23 cellular contexts compared by ENCODE assay signal in the genomic region with DNA sequence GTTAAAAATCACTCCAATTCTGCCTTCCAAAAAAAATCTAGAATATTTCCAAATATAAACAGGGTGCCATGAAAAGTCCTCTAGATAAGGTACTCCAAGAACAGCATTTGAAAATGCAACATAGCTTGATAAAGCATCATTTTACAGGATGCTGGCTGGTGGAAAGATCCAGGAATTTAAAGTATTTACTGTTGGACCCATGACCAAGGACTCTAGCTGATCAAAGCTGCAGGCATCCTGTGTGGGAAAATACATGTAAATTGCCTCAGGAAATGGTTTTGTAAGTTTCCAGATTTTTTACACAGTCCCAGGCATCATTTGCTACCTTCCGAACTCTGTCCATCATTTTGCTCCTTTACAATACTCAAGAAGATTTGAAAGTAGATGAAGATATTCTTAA.
DNase-seq lines count a peak whose midpoint lies in the region; FAIRE-seq and TF ChIP-seq lines count a peak whose summit lies in the region.
"Had no signal": no experiment of that assay in that cellular context is flagged by ENCODE, and none has a peak within 500 bp of the region (broad histone marks: within the 10 kb centered on the region; RNA-seq: fewer than 3 reads in every experiment).

No MANE protein-coding gene starts in this region.

- no peak overlapping the region for H2BK5ac ChIP-seq in H9 (ENCODE audit: insufficient read length, low read length)

- H3K27me3 Mint-ChIP-seq in H9 (ENCODE audit: low read depth) (no peaks in the 10 kb centered on the region; the same call in 1 of the 2 replicates), astrocyte (ENCODE audit: low read depth, unreplicated experiment) (no peaks in the 10 kb centered on the region)

- H3K9ac ChIP-seq in H9 (ENCODE audit: extremely low read depth, insufficient read length, low read length): no peak overlapping the region
- H3K9ac ChIP-seq in astrocyte (ENCODE audit: low read length): no peak overlapping the region

- H4K20me1 ChIP-seq in H9 (ENCODE audit: control insufficient read depth, insufficient read depth, insufficient read length) (no peaks in the 10 kb centered on the region), astrocyte (ENCODE audit: insufficient read depth, low read length) (no peaks in the 10 kb centered on the region)

- WGBS in H9 (ENCODE audit: extremely low coverage, insufficient read length, low lambda C conversion rate): no CpG with 5 or more reads among the region's 1 CpG

- H2AFZ ChIP-seq in H9 (ENCODE audit: low read length) (no peak overlapping the region), astrocyte (ENCODE audit: low read depth, low read length) (no peak overlapping the region)

- no peak overlapping the region for H3K23ac ChIP-seq in H9 (ENCODE audit: insufficient read length, low read depth, low read length)

- H3K36me3 Mint-ChIP-seq in H9 (ENCODE audit: insufficient read depth in 1 of 3, low read depth in 3 of 3) (no peaks in the 10 kb centered on the region), astrocyte (ENCODE audit: low read depth, unreplicated experiment) (peaks cover 2% of the 10 kb centered on the region)
- H3K36me3 Mint-ChIP-seq: CD8-positive, alpha-beta T cell; T-cell had no signal

- no peak overlapping the region for H2BK20ac ChIP-seq in H9 (ENCODE audit: low read depth, low read length, poor library complexity, severe bottlenecking)

- no peaks in the 10 kb centered on the region for H3K4me1 ChIP-seq in H9 (ENCODE audit: insufficient read depth, low read length)
- no peaks in the 10 kb centered on the region for H3K4me1 ChIP-seq in astrocyte (ENCODE audit: insufficient read depth, low read length)
- no peaks in the 10 kb centered on the region for H3K4me1 ChIP-seq in Peyer's patch
- H3K4me1 ChIP-seq: A549 had no signal

- H3K23me2 ChIP-seq in H9 (ENCODE audit: insufficient read length, low read depth, low read length, poor library complexity, severe bottlenecking): no peaks in the 10 kb centered on the region

- peak; percentile 93 for FAIRE-seq in astrocyte (lab: Jason Lieb, UNC)

- H2BK120ac ChIP-seq in H9 (ENCODE audit: low read depth, low read length, poor library complexity, severe bottlenecking): no peak overlapping the region

- H3K36me3 ChIP-seq in astrocyte (ENCODE audit: insufficient read depth, low read length) (no peaks in the 10 kb centered on the region), Peyer's patch (no peaks in the 10 kb centered on the region)
- H3K36me3 ChIP-seq: MG63 had no signal

- no peak overlapping the region for H4K8ac ChIP-seq in H9 (replicated peaks; ENCODE audit: insufficient read length, low read depth, low read length)

- DNase-seq in EH (ENCODE audit: low read depth) (peak; percentile 70), H9 (no peak), astrocyte (ENCODE audit: low read depth) (peak; percentile 46), iPS-NIHi11 (ENCODE audit: low spot score) (peak; percentile 9), amygdala (lab: John Stamatoyannopoulos, UW) (no peak), Peyer's patch (no peak), NCI-H1694 treated with DMSO at 0.1 percent for 48 hours (lab: John Stamatoyannopoulos, UW) (no peak)
- no peak for DNase-seq in stimulated activated CD8-positive, alpha-beta memory T cell treated with anti-CD3 and anti-CD28 coated beads, Interleukin-4, amount 100 ng/mL, for 48 hours
- DNase-seq: C1 segment of cervical spinal cord; Calu3; CD8-positive, alpha-beta T cell; DMS153; Kasumi-1; MG63; NCI-H1092; NCI-H1436 treated with DMSO at 0.1 percent for 48 hours; NCI-H2029; NCI-H226; NCI-H524; NCI-H774; NK-92 treated with Interleukin-12 subunit alpha and Interleukin-12 subunit beta, amount 100 ng/mL, for 24 hours; T-cell had no signal

- no peaks in the 10 kb centered on the region for H3K27me3 ChIP-seq in H9 (ENCODE audit: insufficient read depth, low read length)
- no peaks in the 10 kb centered on the region for H3K27me3 ChIP-seq in astrocyte (ENCODE audit: insufficient read depth, low read length)
- H3K27me3 ChIP-seq in Peyer's patch: no peaks in the 10 kb centered on the region
- H3K27me3 ChIP-seq: MG63 had no signal

- no peak overlapping the region for H3K56ac ChIP-seq in H9 (ENCODE audit: insufficient read length, low read depth, low read length)

- H3K9me3 Mint-ChIP-seq in H9 (peaks cover 0 to 48% of the 10 kb centered on the region in 2 experiments; a peak in 3 of 5 replicates), astrocyte (ENCODE audit: unreplicated experiment) (no peaks in the 10 kb centered on the region)
- H3K9me3 Mint-ChIP-seq: CD8-positive, alpha-beta T cell had no signal

- no peak overlapping the region for H2BK15ac ChIP-seq in H9 (ENCODE audit: low read depth, low read length)

- H3K27ac Mint-ChIP-seq in H9 (peak overlapping the region in 2 of 3 experiments; percentile 25 to 91; a peak in 2 of 7 replicates), astrocyte (ENCODE audit: unreplicated experiment) (no peak overlapping the region)
- H3K27ac Mint-ChIP-seq: CD8-positive, alpha-beta T cell; T-cell had no signal

- H4K5ac ChIP-seq in H9 (ENCODE audit: insufficient read length, low read depth, low read length): no peak overlapping the region

- H4K91ac ChIP-seq in H9 (ENCODE audit: insufficient read length, low read depth, low read length): no peak overlapping the region

- H3K4me2 ChIP-seq in H9 (ENCODE audit: insufficient read depth, insufficient read length, low read length) (no peak overlapping the region), astrocyte (ENCODE audit: low read length) (no peak overlapping the region)
- H3K4me2 ChIP-seq: A549 had no signal

- H3K9me3 ChIP-seq in H9 (ENCODE audit: control insufficient read depth, low read depth, low read length): peaks cover 9% of the 10 kb centered on the region
- H3K9me3 ChIP-seq in astrocyte (ENCODE audit: insufficient read depth, low read depth, low read length): no peaks in the 10 kb centered on the region
- H3K9me3 ChIP-seq in Peyer's patch: no peaks in the 10 kb centered on the region
- H3K9me3 ChIP-seq: A549, MG63 had no signal

- no peak overlapping the region for H3K4me3 ChIP-seq in astrocyte (ENCODE audit: insufficient read depth, low read depth, low read length)
- no peak overlapping the region for H3K4me3 ChIP-seq in Peyer's patch
- H3K4me3 ChIP-seq: A549, MG63 had no signal

- no peaks in the 10 kb centered on the region for H3K79me1 ChIP-seq in H9 (ENCODE audit: insufficient read depth, low read depth, low read length, poor library complexity, severe bottlenecking)

- no peak for TF ChIP-seq POLR2A in Peyer's patch (IDR thresholded peaks at IDR 0.05)

- no peak overlapping the region for H3K4ac ChIP-seq in H9 (ENCODE audit: low read depth, low read length)

- H3K4me1 Mint-ChIP-seq in H9 (peaks cover 10% of the 10 kb centered on the region in 2 experiments), astrocyte (ENCODE audit: low read depth, unreplicated experiment) (peaks cover 3% of the 10 kb centered on the region)
- H3K4me1 Mint-ChIP-seq: T-cell had no signal

- H3K79me2 ChIP-seq in H9 (ENCODE audit: insufficient read depth, low read length) (no peaks in the 10 kb centered on the region), astrocyte (ENCODE audit: insufficient read depth, low read length) (no peaks in the 10 kb centered on the region)

- H3T11ph ChIP-seq in H9 (ENCODE audit: low read length): no peak overlapping the region

- H3K14ac ChIP-seq in H9 (ENCODE audit: insufficient read depth, low read length): no peak overlapping the region

- H2BK12ac ChIP-seq in H9 (ENCODE audit: insufficient read length, low read depth, low read length): no peak overlapping the region

- no peak for TF ChIP-seq CTCF in H9 (conservative IDR thresholded peaks at IDR 0.05)
- no peak for TF ChIP-seq CTCF in astrocyte (IDR thresholded peaks at IDR 0.05; ENCODE audit: insufficient read depth, low read depth, low read length)
- no peak for TF ChIP-seq CTCF in Peyer's patch (IDR thresholded peaks at IDR 0.05)

- no peak overlapping the region for H3K18ac ChIP-seq in H9 (ENCODE audit: insufficient read length, low read depth, low read length)

- H3K4me3 Mint-ChIP-seq in H9: peak overlapping the region in 1 of 2 experiments; percentile 10; a peak in 1 of 5 replicates
- no peak overlapping the region for H3K4me3 Mint-ChIP-seq in astrocyte (ENCODE audit: unreplicated experiment)
- H3K4me3 Mint-ChIP-seq: CD8-positive, alpha-beta T cell; T-cell had no signal

- H3K27ac ChIP-seq in H9 (ENCODE audit: insufficient read length, low read depth, low read length) (no peak overlapping the region), astrocyte (ENCODE audit: low read depth, low read length) (no peak overlapping the region), Peyer's patch (no peak overlapping the region)
- H3K27ac ChIP-seq: A549 had no signal

- no peak overlapping the region for H2AK5ac ChIP-seq in H9 (ENCODE audit: insufficient read length, low read length)

Comparison
In these comparisons a context has a peak if more than half of its experiments do, and no peak if none do; other contexts are left out.
1. DNase-seq: peak in EH (single experiment), astrocyte (single experiment) and iPS-NIHi11 (single experiment); none in H9 (single experiment), amygdala (0 of 56), Peyer's patch (0 of 3), stimulated activated CD8-positive, alpha-beta memory T cell treated with anti-CD3 and anti-CD28 coated beads, Interleukin-4, amount 100 ng/mL, for 48 hours (single experiment) and NCI-H1694 treated with DMSO at 0.1 percent for 48 hours (single experiment).